Comparison of ENCODE assay signal across 8 cellular contexts in the genomic region with DNA sequence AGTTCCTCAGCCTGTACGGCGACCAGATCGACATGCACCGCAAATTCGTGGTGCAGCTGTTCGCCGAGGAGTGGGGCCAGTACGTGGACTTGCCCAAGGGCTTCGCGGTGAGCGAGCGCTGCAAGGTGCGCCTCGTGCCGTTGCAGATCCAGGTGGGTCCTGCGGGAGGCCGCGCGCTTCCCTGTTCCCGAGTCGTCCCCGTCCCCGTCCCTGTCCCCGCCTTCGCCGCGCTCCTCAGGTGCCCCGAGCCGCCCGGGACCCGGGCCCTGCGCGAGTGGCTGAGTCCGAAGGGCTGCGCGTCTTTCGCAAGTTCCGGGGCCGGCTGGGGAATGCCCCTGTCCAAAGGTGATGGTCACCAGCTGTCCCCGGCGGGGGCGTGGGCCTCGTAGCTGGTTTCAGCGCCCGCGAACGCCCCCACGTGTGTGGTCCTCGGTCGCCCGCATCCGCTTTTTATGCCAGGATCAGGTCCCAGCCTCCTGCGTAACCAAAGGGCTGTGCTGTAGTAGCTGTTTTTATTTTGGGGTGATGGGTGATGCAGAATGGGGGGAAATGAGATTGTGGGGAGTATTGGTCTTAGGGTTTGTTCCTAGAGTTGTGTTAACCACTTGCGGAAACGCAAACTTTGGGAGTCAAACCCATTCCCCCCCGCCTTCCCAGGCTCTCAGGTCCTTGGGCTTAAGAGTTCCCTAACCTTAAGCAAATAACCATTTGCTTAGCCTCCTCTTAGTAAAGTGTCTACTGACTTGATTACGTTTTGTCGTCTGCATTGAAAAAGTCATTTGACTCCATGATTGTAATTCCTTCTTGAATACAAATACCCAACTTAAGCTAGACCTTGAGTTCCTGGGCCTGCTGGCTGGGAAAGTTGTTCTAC. TPM values are rescaled to one million over a fixed set of nuclear protein-coding genes. Genes with fewer than 3 reads are reported as not detected.
DNase-seq lines count a peak whose midpoint lies in the region; ATAC-seq and TF ChIP-seq lines count a peak whose summit lies in the region.

No MANE protein-coding gene starts in this region.

- 2 to 3% methylated on average over 43 to 46 of the region's 58 CpGs for WGBS in lower leg skin, 2 donors

- CTCF ChIA-PET in WTC11 (lab: Charles Lee) = interaction anchor here (0.7 to 2.4 kb wide), 9 partner anchors 8 to 189 kb away, joined by 3 to 17 read pairs (median 4); partner anchors contain the start of gene SLC27A6

- DNase-seq in DMS 273 (lab: John Stamatoyannopoulos, UW; ENCODE audit: unreplicated experiment) = peak; percentile 66
- DNase-seq in DMS 273 treated with DMSO at 0.1 percent for 48 hours (lab: John Stamatoyannopoulos, UW) = no peak
- DNase-seq in HCEC 1CT = peak; percentile 58
- peak; percentile 60 for DNase-seq in WTC11 (ENCODE audit: low spot score)
- peak; percentile 5 to 71 (median 51) for DNase-seq in dorsolateral prefrontal cortex
- peak; percentile 36 to 90 for DNase-seq in lower leg skin (ENCODE audit: low spot score in 2 of 2)
- DNase-seq in stimulated activated CD8-positive, alpha-beta memory T cell treated with anti-CD3 and anti-CD28 coated beads, Interleukin-12 subunit alpha, Interleukin-12 subunit beta, amount 100 ng/mL, for 1 hour (ENCODE audit: low read depth) = peak; percentile 14

- no peaks in the 10 kb centered on the region for H3K9me3 Mint-ChIP-seq in WTC11

- ATAC-seq in WTC11 = peak; percentile 28

- H3K27me3 Mint-ChIP-seq in WTC11 (ENCODE audit: low read depth) = peaks cover 52% of the 10 kb centered on the region

- H3K4me3 Mint-ChIP-seq in WTC11 = peak overlapping the region; percentile 83

- H3K36me3 Mint-ChIP-seq in WTC11 = no peaks in the 10 kb centered on the region

- peak overlapping the region; percentile 81 for H2AFZ ChIP-seq in Loucy (ENCODE audit: low read length)

- peaks cover 29% of the 10 kb centered on the region for H3K4me1 Mint-ChIP-seq in WTC11

- peak overlapping the region; percentile 87 for H3K4me2 ChIP-seq in Loucy (ENCODE audit: low read depth, low read length, poor library complexity, severe bottlenecking)

- H4K20me1 ChIP-seq in Loucy (ENCODE audit: insufficient read depth, low read length, poor library complexity, severe bottlenecking) = peaks cover 7% of the 10 kb centered on the region

- peak overlapping the region in 52 of 59 donors; percentile 5 to 91 (median 76) for H3K27ac ChIP-seq in dorsolateral prefrontal cortex

- H3K4me3 ChIP-seq in Loucy (ENCODE audit: low read length, poor library complexity, severe bottlenecking) = peak overlapping the region; percentile 82
- peak overlapping the region; percentile 62 to 99 (median 86) for H3K4me3 ChIP-seq in dorsolateral prefrontal cortex
- H3K4me3 ChIP-seq in lower leg skin (ENCODE audit: low read depth, poor library complexity, severe bottlenecking) = peak overlapping the region; percentile 80

- no peaks in the 10 kb centered on the region for H3K9me3 ChIP-seq in Loucy (ENCODE audit: insufficient read depth, low read depth, low read length)

- POLR2A ChIA-PET in WTC11 (lab: Charles Lee) = interaction anchor here (0.7 to 1.1 kb wide), 4 partner anchors 16 to 365 kb away, joined by 3 to 5 read pairs (median 4); partner anchors contain the start of gene ADAMTS19

- peak overlapping the region; percentile 72 for H3K9ac ChIP-seq in Loucy (ENCODE audit: low read depth, low read length, poor library complexity, severe bottlenecking)

- peaks cover 22% of the 10 kb centered on the region for H3K4me1 ChIP-seq in Loucy (ENCODE audit: insufficient read depth, low read length, poor library complexity, severe bottlenecking)

- no peaks in the 10 kb centered on the region for H3K9me2 ChIP-seq in Loucy (replicated peaks; ENCODE audit: low read depth, low read length)

- TF ChIP-seq CTCF in Loucy (conservative IDR thresholded peaks at IDR 0.05; ENCODE audit: low read length) (no peak), WTC11 (IDR thresholded peaks at IDR 0.05) (no peak), dorsolateral prefrontal cortex (IDR thresholded peaks at IDR 0.05 in 54 of 56, conservative IDR thresholded peaks at IDR 0.05 in 2 of 56; ENCODE audit: low read depth in 1 of 56, partially characterized antibody in 56 of 56) (peak in 8 of 56 donors; percentile 2 to 25 (median 18)), lower leg skin (IDR thresholded peaks at IDR 0.05) (no peak)

- H3K79me2 ChIP-seq in Loucy (ENCODE audit: insufficient read depth, low read length) = peaks cover 42% of the 10 kb centered on the region

- no peaks in the 10 kb centered on the region for H3K36me3 ChIP-seq in Loucy (ENCODE audit: insufficient read depth, low read length)

- intact Hi-C loops in dorsolateral prefrontal cortex (cut with DNase I) (loop anchor here in 1 of 2 donors (5.0 to 10.0 kb wide), 2 partner anchors 193 to 670 kb away; no protein-coding TSS in a partner anchor), lower leg skin (cut with DNase I; ENCODE audit: low total_unique reads) (no loop called here)

- H3F3A ChIP-seq in Loucy (ENCODE audit: low read depth) = no peaks in the 10 kb centered on the region

- no peaks in the 10 kb centered on the region for H3K27me3 ChIP-seq in Loucy (ENCODE audit: insufficient read depth, low read length, poor library complexity, severe bottlenecking)
- no peaks in the 10 kb centered on the region for H3K27me3 ChIP-seq in dorsolateral prefrontal cortex

- H3K27ac Mint-ChIP-seq in WTC11 = no peak overlapping the region

- no peak for TF ChIP-seq POLR2A in lower leg skin (IDR thresholded peaks at IDR 0.05)

TF ChIP-seq in WTC11, 78 proteins besides CTCF, POLR2A, EP300 and RAD21 (continues in another document):
- TF ChIP-seq ZNF219 (CRISPR knock-in tag; IDR thresholded peaks at IDR 0.05; ENCODE audit: borderline replicate concordance) (0 out of 2 replicates have a peak, but pooled peaks have one; percentile 40), PREB (CRISPR knock-in tag; IDR thresholded peaks at IDR 0.05; ENCODE audit: borderline replicate concordance) (0 out of 2 replicates have a peak, but pooled peaks have one; percentile 19), RELA (CRISPR knock-in tag; IDR thresholded peaks at IDR 0.05; ENCODE audit: borderline replicate concordance) (0 out of 2 replicates have a peak, but pooled peaks have one; percentile 32), IRF1 (CRISPR knock-in tag; IDR thresholded peaks at IDR 0.05) (peak; percentile 72; the same call in 1 of the 2 replicates), FOXP1 (CRISPR knock-in tag; IDR thresholded peaks at IDR 0.05; ENCODE audit: borderline replicate concordance) (peak; percentile 26; the same call in 1 of the 2 replicates)
- TF ChIP-seq, protein P1, sequence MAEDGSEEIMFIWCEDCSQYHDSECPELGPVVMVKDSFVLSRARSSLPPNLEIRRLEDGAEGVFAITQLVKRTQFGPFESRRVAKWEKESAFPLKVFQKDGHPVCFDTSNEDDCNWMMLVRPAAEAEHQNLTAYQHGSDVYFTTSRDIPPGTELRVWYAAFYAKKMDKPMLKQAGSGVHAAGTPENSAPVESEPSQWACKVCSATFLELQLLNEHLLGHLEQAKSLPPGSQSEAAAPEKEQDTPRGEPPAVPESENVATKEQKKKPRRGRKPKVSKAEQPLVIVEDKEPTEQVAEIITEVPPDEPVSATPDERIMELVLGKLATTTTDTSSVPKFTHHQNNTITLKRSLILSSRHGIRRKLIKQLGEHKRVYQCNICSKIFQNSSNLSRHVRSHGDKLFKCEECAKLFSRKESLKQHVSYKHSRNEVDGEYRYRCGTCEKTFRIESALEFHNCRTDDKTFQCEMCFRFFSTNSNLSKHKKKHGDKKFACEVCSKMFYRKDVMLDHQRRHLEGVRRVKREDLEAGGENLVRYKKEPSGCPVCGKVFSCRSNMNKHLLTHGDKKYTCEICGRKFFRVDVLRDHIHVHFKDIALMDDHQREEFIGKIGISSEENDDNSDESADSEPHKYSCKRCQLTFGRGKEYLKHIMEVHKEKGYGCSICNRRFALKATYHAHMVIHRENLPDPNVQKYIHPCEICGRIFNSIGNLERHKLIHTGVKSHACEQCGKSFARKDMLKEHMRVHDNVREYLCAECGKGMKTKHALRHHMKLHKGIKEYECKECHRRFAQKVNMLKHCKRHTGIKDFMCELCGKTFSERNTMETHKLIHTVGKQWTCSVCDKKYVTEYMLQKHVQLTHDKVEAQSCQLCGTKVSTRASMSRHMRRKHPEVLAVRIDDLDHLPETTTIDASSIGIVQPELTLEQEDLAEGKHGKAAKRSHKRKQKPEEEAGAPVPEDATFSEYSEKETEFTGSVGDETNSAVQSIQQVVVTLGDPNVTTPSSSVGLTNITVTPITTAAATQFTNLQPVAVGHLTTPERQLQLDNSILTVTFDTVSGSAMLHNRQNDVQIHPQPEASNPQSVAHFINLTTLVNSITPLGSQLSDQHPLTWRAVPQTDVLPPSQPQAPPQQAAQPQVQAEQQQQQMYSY (CRISPR knock-in tag; IDR thresholded peaks at IDR 0.05) = 0 out of 2 replicates have a peak, but pooled peaks have one; percentile 31

RNA-seq across cellular contexts. Expression of gene ISOC1, which starts 0.6 kb away (rescaled TPM):
- total RNA-seq in WTC11 (2021) (24.9 to 28.0 TPM (median 25.2 TPM) in 3 replicates), dorsolateral prefrontal cortex (10 to 100 TPM in 103 of 120 experiments, 1 to 10 TPM in 17; 5.2 to 18.9 (median 12.0) TPM), lower leg skin (10 to 100 TPM; 37.7 to 67.2 (median 38.7) TPM)
